In genomic region chr6:2476376-2476775, GRCh38 we compare ENCODE assay signal across 13 cellular contexts.
A peak's percentile ranks its signal among the peaks of the same experiment; 100 is the strongest.
DNase-seq lines count a peak whose midpoint lies in the region; ATAC-seq and TF ChIP-seq lines count a peak whose summit lies in the region.
"Had no signal": no experiment of that assay in that cellular context is flagged by ENCODE, and none has a peak within 500 bp of the region (broad histone marks: within the 10 kb centered on the region; RNA-seq: fewer than 3 reads in every experiment).

No MANE protein-coding gene starts in this region.

- no peaks in the 10 kb centered on the region for H3K36me3 ChIP-seq in mucosa of descending colon (ENCODE audit: low read depth)
- H3K36me3 ChIP-seq in effector memory CD4-positive, alpha-beta T cell (ENCODE audit: control insufficient read depth, insufficient read depth, low read length), result no peaks in the 10 kb centered on the region
- H3K36me3 ChIP-seq: pancreas had no signal

- no peak for TF ChIP-seq CTCF in mucosa of descending colon (IDR thresholded peaks at IDR 0.05)

- H3K36me3 Mint-ChIP-seq in naive thymus-derived CD8-positive, alpha-beta T cell, result no peaks in the 10 kb centered on the region

- H3K4me1 Mint-ChIP-seq in naive thymus-derived CD8-positive, alpha-beta T cell, result peaks cover 0 to 2% (median 0%) of the 10 kb centered on the region in 4 donors

- no peaks in the 10 kb centered on the region for H3K4me1 ChIP-seq in mucosa of descending colon (ENCODE audit: low read depth)
- H3K4me1 ChIP-seq in effector memory CD4-positive, alpha-beta T cell (ENCODE audit: control insufficient read depth, insufficient read depth, low read length, poor library complexity, severe bottlenecking), result no peaks in the 10 kb centered on the region
- H3K4me1 ChIP-seq: pancreas had no signal

- POLR2A ChIA-PET in naive thymus-derived CD8-positive, alpha-beta T cell (lab: Charles Lee), result no interaction called here

- H3K27ac Mint-ChIP-seq in naive thymus-derived CD8-positive, alpha-beta T cell, result no peak overlapping the region

- H3K27me3 ChIP-seq in effector memory CD4-positive, alpha-beta T cell (replicated peaks; ENCODE audit: control insufficient read depth, insufficient read depth, low read length, poor library complexity, severe bottlenecking), result no peaks in the 10 kb centered on the region
- H3K27me3 ChIP-seq: pancreas had no signal

- no peak overlapping the region for H3K4me3 ChIP-seq in mucosa of descending colon
- H3K4me3 ChIP-seq in effector memory CD4-positive, alpha-beta T cell (ENCODE audit: insufficient read depth, low read depth, low read length, poor library complexity, severe bottlenecking), result no peak overlapping the region
- H3K4me3 ChIP-seq: pancreas had no signal

- ATAC-seq in mucosa of descending colon, result peak; percentile 92
- no peak for ATAC-seq in naive thymus-derived CD8-positive, alpha-beta T cell

- H3K27ac ChIP-seq in epithelial cell of prostate, result peak overlapping the region; percentile 14
- H3K27ac ChIP-seq in effector memory CD4-positive, alpha-beta T cell (ENCODE audit: insufficient read depth, low read length, poor library complexity, severe bottlenecking), result no peak overlapping the region
- H3K27ac ChIP-seq: KMS-11, pancreas had no signal

- H3K27me3 Mint-ChIP-seq in naive thymus-derived CD8-positive, alpha-beta T cell, result peaks cover 3 to 39% (median 11%) of the 10 kb centered on the region in 5 donors

- H3K9me3 Mint-ChIP-seq in naive thymus-derived CD8-positive, alpha-beta T cell, result peaks cover 0 to 3% (median 0%) of the 10 kb centered on the region in 9 donors

- no peak overlapping the region for H3K4me3 Mint-ChIP-seq in naive thymus-derived CD8-positive, alpha-beta T cell

- intact Hi-C loops in mucosa of descending colon (cut with DNase I, micrococcal nuclease), result no loop called here

- DNase-seq in AG20443 (ENCODE audit: low spot score) (peak; percentile 74), NCI-H187 (lab: John Stamatoyannopoulos, UW) (peak; percentile 66 to 67), epithelial cell of prostate (ENCODE audit: low read depth, low spot score) (peak; percentile 71), mucosa of descending colon (peak in 2 of 3 donors; percentile 68 to 74), COLO829 (ENCODE audit: low spot score) (no peak), DMS114 treated with DMSO at 0.1 percent for 48 hours (lab: John Stamatoyannopoulos, UW; ENCODE audit: unreplicated experiment) (no peak)
- no peak for DNase-seq in effector memory CD4-positive, alpha-beta T cell
- DNase-seq in naive thymus-derived CD8-positive, alpha-beta T cell, result no peak
- DNase-seq: activated CD4-positive, alpha-beta T cell treated with anti-CD3 and anti-CD28 coated beads for 1 hour; NCI-H146; NCI-H510A; pancreas had no signal

- no peaks in the 10 kb centered on the region for H3K9me3 ChIP-seq in mucosa of descending colon
- H3K9me3 ChIP-seq in effector memory CD4-positive, alpha-beta T cell (ENCODE audit: control insufficient read depth, low read length), result no peaks in the 10 kb centered on the region
- H3K9me3 ChIP-seq: pancreas had no signal

Comparison
In these comparisons a context has a peak if more than half of its experiments do, and no peak if none do; other contexts are left out.
1. DNase-seq: peak in AG20443 (single experiment), NCI-H187 (2 of 2), epithelial cell of prostate (single experiment) and mucosa of descending colon (2 of 3); none in effector memory CD4-positive, alpha-beta T cell (0 of 3), COLO829 (single experiment), naive thymus-derived CD8-positive, alpha-beta T cell (0 of 10) and DMS114 treated with DMSO at 0.1 percent for 48 hours (single experiment).